16 cellular contexts compared by ENCODE assay signal in genomic region chr3:190615607-190616006, GRCh38.
DNase-seq lines count a peak whose midpoint lies in the region; ATAC-seq and TF ChIP-seq lines count a peak whose summit lies in the region.
"Had no signal": no experiment of that assay in that cellular context is flagged by ENCODE, and none has a peak within 500 bp of the region (broad histone marks: within the 10 kb centered on the region; RNA-seq: fewer than 3 reads in every experiment).

No MANE protein-coding gene starts in this region.

- H3K4me3 Mint-ChIP-seq in T-helper 1 cell treated with Interleukin-12 subunit alpha and Interleukin-12 subunit beta and Interleukin-4 antibody, amounts not matched to agents 30 μg/mL and 1 μg/mL, for 36 hours = no peak overlapping the region
- H3K4me3 Mint-ChIP-seq in immature natural killer cell = no peak overlapping the region

- H3K9me3 ChIP-seq in hepatocyte (ENCODE audit: low read depth) (no peaks in the 10 kb centered on the region), heart right ventricle (no peaks in the 10 kb centered on the region)
- H3K9me3 ChIP-seq: BLaER1 treated with 17β-estradiol and CSF1 and Interleukin-3, amounts not matched to agents 10 nM and 100 nM; HAP-1 had no signal

- DNase-seq in T-helper 1 cell (no peak), HL-60 (ENCODE audit: low read depth in 1 of 2, low spot score in 1 of 2) (no peak), hepatocyte (ENCODE audit: low spot score) (no peak), omental fat pad (ENCODE audit: low spot score) (no peak), GM13976 (ENCODE audit: low spot score) (no peak), immature natural killer cell (no peak), heart right ventricle (no peak)
- DNase-seq: 8988T, Kasumi-1, NCI-H2029, NCI-H2171 treated with DMSO at 0.1 percent for 48 hours, NCI-H510A, SIG-M5 had no signal

- no peaks in the 10 kb centered on the region for H3K9me2 ChIP-seq in hepatocyte (replicated peaks; ENCODE audit: insufficient read depth)

- peak overlapping the region; percentile 99 for H3K27ac ChIP-seq in HL-60 (replicated peaks)
- H3K27ac ChIP-seq in hepatocyte = peak overlapping the region; percentile 22
- H3K27ac ChIP-seq in heart right ventricle = peak overlapping the region in 1 of 10 donors; percentile 79

- peak overlapping the region; percentile 38 for H3K27ac Mint-ChIP-seq in T-helper 1 cell treated with Interleukin-12 subunit alpha and Interleukin-12 subunit beta and Interleukin-4 antibody, amounts not matched to agents 30 μg/mL and 1 μg/mL, for 36 hours
- H3K27ac Mint-ChIP-seq in immature natural killer cell = no peak overlapping the region

- H3K27me3 ChIP-seq in HL-60 (ENCODE audit: insufficient read depth, poor library complexity, severe bottlenecking) (no peaks in the 10 kb centered on the region), hepatocyte (no peaks in the 10 kb centered on the region), heart right ventricle (no peaks in the 10 kb centered on the region)
- H3K27me3 ChIP-seq: BLaER1 treated with 17β-estradiol and CSF1 and Interleukin-3, amounts not matched to agents 10 nM and 100 nM had no signal

- no peaks in the 10 kb centered on the region for H3K79me2 ChIP-seq in hepatocyte

- H3K4me3 ChIP-seq in HL-60 (replicated peaks; ENCODE audit: insufficient read depth, low read length) = no peak overlapping the region
- H3K4me3 ChIP-seq in hepatocyte = no peak overlapping the region
- no peak overlapping the region for H3K4me3 ChIP-seq in heart right ventricle
- H3K4me3 ChIP-seq: BLaER1 treated with 17β-estradiol and CSF1 and Interleukin-3, amounts not matched to agents 10 nM and 100 nM; HAP-1 had no signal

- no peak overlapping the region for H3K4me2 ChIP-seq in hepatocyte

- no peaks in the 10 kb centered on the region for H3K27me3 Mint-ChIP-seq in T-helper 1 cell treated with Interleukin-12 subunit alpha and Interleukin-12 subunit beta and Interleukin-4 antibody, amounts not matched to agents 30 μg/mL and 1 μg/mL, for 36 hours (ENCODE audit: low read depth)
- peaks cover 0 to 2% (median 0%) of the 10 kb centered on the region in 3 donors for H3K27me3 Mint-ChIP-seq in immature natural killer cell (ENCODE audit: low read depth in 3 of 3)

- H2AFZ ChIP-seq in hepatocyte = no peak overlapping the region

- in situ Hi-C loops in GM13976 (cut with MboI; ENCODE audit: low sequenced_read_pairs, unreplicated experiment) = no loop called here

- WGBS in hepatocyte (ENCODE audit: low lambda C conversion rate, missing lambda C conversion rate) = 62% methylated on average over 1 of the region's 1 CpG
- 65 to 75% methylated on average over 1 of the region's 1 CpG for WGBS in heart right ventricle, 2 donors

- H4K20me1 ChIP-seq in hepatocyte (ENCODE audit: insufficient read depth, poor library complexity, severe bottlenecking) = no peaks in the 10 kb centered on the region
- H4K20me1 ChIP-seq: BLaER1 treated with 17β-estradiol and CSF1 and Interleukin-3, amounts not matched to agents 10 nM and 100 nM had no signal

- TF ChIP-seq CTCF in HL-60 (IDR thresholded peaks at IDR 0.05; ENCODE audit: insufficient read depth, low read length) (no peak), hepatocyte (IDR thresholded peaks at IDR 0.05; ENCODE audit: poor library complexity) (no peak), omental fat pad (IDR thresholded peaks at IDR 0.05) (no peak), GM13976 (IDR thresholded peaks at IDR 0.05; ENCODE audit: borderline replicate concordance, control extremely low read depth, extremely low read depth, insufficient read depth, missing control alignments) (no peak), heart right ventricle (IDR thresholded peaks at IDR 0.05) (no peak)

- peaks cover 8% of the 10 kb centered on the region for H3K4me1 ChIP-seq in hepatocyte (ENCODE audit: insufficient read depth)
- peaks cover 0 to 45% (median 0%) of the 10 kb centered on the region in 9 donors for H3K4me1 ChIP-seq in heart right ventricle

- H3K9me3 Mint-ChIP-seq in T-helper 1 cell treated with Interleukin-12 subunit alpha and Interleukin-12 subunit beta and Interleukin-4 antibody, amounts not matched to agents 30 μg/mL and 1 μg/mL, for 36 hours = peaks cover 5% of the 10 kb centered on the region
- H3K9me3 Mint-ChIP-seq in immature natural killer cell = no peaks in the 10 kb centered on the region

- peaks cover 59% of the 10 kb centered on the region for H3K4me1 Mint-ChIP-seq in T-helper 1 cell treated with Interleukin-12 subunit alpha and Interleukin-12 subunit beta and Interleukin-4 antibody, amounts not matched to agents 30 μg/mL and 1 μg/mL, for 36 hours (ENCODE audit: low read depth)
- H3K4me1 Mint-ChIP-seq in immature natural killer cell = peaks cover 1 to 21% of the 10 kb centered on the region in 2 donors

- ATAC-seq in omental fat pad (ENCODE audit: low FRiP score) = peak; percentile 55
- ATAC-seq in heart right ventricle = no peak

- intact Hi-C loops in heart right ventricle (cut with DNase I) = no loop called here

- H3K36me3 Mint-ChIP-seq in T-helper 1 cell treated with Interleukin-12 subunit alpha and Interleukin-12 subunit beta and Interleukin-4 antibody, amounts not matched to agents 30 μg/mL and 1 μg/mL, for 36 hours (ENCODE audit: low read depth) = peaks cover 21% of the 10 kb centered on the region
- peaks cover 4 to 30% (median 14%) of the 10 kb centered on the region in 3 donors for H3K36me3 Mint-ChIP-seq in immature natural killer cell

- H3K36me3 ChIP-seq in hepatocyte (replicated peaks; ENCODE audit: insufficient read depth, low read depth) (no peaks in the 10 kb centered on the region), heart right ventricle (peaks cover 0 to 2% (median 0%) of the 10 kb centered on the region in 9 donors)
- H3K36me3 ChIP-seq: HAP-1 had no signal
